1 cellular context compared by ENCODE assay signal in the genomic region with DNA sequence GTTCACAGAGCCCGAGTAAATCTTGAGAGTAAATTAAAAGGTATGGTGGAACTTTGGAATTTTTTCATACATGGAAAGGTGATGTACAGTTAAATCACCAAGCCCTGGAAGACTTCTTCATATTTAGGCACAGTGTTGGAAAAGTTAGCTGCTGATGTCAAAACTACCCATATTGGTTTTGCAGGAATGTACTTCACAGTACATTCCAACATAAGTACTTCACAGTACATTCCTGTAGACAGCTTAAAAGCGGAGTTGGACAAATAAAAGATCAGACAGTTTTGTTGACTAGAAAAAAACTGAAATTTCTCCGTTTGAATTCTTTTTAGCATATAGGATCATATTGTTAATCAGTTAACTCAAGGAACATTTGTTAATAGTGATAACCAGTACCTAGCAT.
TF ChIP-seq lines count a peak whose summit lies in the region.

No MANE protein-coding gene starts in this region.

TF ChIP-seq in WTC11, 78 proteins besides CTCF, POLR2A, EP300 and RAD21 (continued from another document):
- TF ChIP-seq, protein P1, sequence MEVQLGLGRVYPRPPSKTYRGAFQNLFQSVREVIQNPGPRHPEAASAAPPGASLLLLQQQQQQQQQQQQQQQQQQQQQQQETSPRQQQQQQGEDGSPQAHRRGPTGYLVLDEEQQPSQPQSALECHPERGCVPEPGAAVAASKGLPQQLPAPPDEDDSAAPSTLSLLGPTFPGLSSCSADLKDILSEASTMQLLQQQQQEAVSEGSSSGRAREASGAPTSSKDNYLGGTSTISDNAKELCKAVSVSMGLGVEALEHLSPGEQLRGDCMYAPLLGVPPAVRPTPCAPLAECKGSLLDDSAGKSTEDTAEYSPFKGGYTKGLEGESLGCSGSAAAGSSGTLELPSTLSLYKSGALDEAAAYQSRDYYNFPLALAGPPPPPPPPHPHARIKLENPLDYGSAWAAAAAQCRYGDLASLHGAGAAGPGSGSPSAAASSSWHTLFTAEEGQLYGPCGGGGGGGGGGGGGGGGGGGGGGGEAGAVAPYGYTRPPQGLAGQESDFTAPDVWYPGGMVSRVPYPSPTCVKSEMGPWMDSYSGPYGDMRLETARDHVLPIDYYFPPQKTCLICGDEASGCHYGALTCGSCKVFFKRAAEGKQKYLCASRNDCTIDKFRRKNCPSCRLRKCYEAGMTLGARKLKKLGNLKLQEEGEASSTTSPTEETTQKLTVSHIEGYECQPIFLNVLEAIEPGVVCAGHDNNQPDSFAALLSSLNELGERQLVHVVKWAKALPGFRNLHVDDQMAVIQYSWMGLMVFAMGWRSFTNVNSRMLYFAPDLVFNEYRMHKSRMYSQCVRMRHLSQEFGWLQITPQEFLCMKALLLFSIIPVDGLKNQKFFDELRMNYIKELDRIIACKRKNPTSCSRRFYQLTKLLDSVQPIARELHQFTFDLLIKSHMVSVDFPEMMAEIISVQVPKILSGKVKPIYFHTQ (CRISPR knock-in tag; IDR thresholded peaks at IDR 0.05) = no peak
